ENCODE assay signal across 22 cellular contexts in the genomic region with DNA sequence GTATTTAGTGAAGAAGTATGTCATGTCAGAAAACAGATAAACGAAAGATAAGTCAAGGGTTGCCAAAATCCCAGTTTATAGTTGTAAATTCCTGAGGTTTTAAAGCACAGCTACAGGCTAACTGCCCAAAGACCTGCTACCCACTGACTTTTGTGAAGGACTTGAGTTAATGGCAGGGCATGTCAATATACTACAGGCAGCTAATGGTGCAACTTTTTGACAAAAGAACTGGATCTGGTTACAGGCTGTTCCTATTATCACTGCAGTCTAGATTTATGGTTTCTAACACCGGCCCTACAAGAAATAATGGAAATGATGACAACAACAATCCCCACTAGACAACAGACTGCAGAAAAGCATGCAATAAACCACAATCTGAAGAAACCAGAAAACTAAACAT. TPM values are rescaled to one million over a fixed set of nuclear protein-coding genes. Genes with fewer than 3 reads are reported as not detected.
DNase-seq lines count a peak whose midpoint lies in the region; ATAC-seq, FAIRE-seq and TF ChIP-seq lines count a peak whose summit lies in the region.
"Had no signal": no experiment of that assay in that cellular context is flagged by ENCODE, and none has a peak within 500 bp of the region (broad histone marks: within the 10 kb centered on the region; RNA-seq: fewer than 3 reads in every experiment).

No MANE protein-coding gene starts in this region.

- no peaks in the 10 kb centered on the region for H3K36me3 Mint-ChIP-seq in activated naive CD8-positive, alpha-beta T cell treated with anti-CD3 and anti-CD28 coated beads, Interleukin-2, amount 50 U/mL, for 24 hours (ENCODE audit: low read depth)
- H3K36me3 Mint-ChIP-seq: CD8-positive, alpha-beta T cell; immature natural killer cell had no signal

- CTCF ChIA-PET in A549 (lab: Yijun Ruan, JAX), result no interaction called here

- no peak for ATAC-seq in A549
- ATAC-seq in activated naive CD8-positive, alpha-beta T cell treated with anti-CD3 and anti-CD28 coated beads, Interleukin-2, amount 50 U/mL, for 24 hours, result no peak
- ATAC-seq: CD8-positive, alpha-beta T cell; esophagus mucosa had no signal

- H3K4me1 ChIP-seq in A549 (peaks cover 42% of the 10 kb centered on the region), HAP-1 (peaks cover 17% of the 10 kb centered on the region), thyroid gland (no peaks in the 10 kb centered on the region)
- H3K4me1 ChIP-seq: right atrium auricular region, upper lobe of left lung had no signal

- H3K9me3 ChIP-seq in A549 (no peaks in the 10 kb centered on the region), HAP-1 (no peaks in the 10 kb centered on the region), thyroid gland (no peaks in the 10 kb centered on the region)
- H3K9me3 ChIP-seq: right atrium auricular region, upper lobe of left lung had no signal

- WGBS in A549 (ENCODE audit: missing lambda C conversion rate), result 59% methylated on average over 2 of the region's 2 CpGs
- 87% methylated on average over 2 of the region's 2 CpGs for WGBS in thyroid gland, 2 donors

- H3K9me3 Mint-ChIP-seq in activated naive CD8-positive, alpha-beta T cell treated with anti-CD3 and anti-CD28 coated beads, Interleukin-2, amount 50 U/mL, for 24 hours, result no peaks in the 10 kb centered on the region
- H3K9me3 Mint-ChIP-seq: CD8-positive, alpha-beta T cell had no signal

- H3K36me3 ChIP-seq in HAP-1 (replicated peaks) (no peaks in the 10 kb centered on the region), thyroid gland (no peaks in the 10 kb centered on the region)
- H3K36me3 ChIP-seq: right atrium auricular region, upper lobe of left lung had no signal

- no peak for DNase-seq in A549 (ENCODE audit: low read depth in 1 of 2, low spot score in 1 of 2)
- peak; percentile 59 to 86 for DNase-seq in HAP-1 (ENCODE audit: low spot score in 2 of 2)
- DNase-seq in NCI-H1930 (lab: John Stamatoyannopoulos, UW), result peak; percentile 48 to 55
- peak; percentile 8 for DNase-seq in astrocyte of the hippocampus (ENCODE audit: low read depth, low spot score)
- no peak for DNase-seq in thyroid gland
- DNase-seq in NCI-H1092 treated with DMSO at 0.1 percent for 48 hours (lab: John Stamatoyannopoulos, UW), result no peak
- no peak for DNase-seq in activated CD8-positive, alpha-beta memory T cell treated with anti-CD3 and anti-CD28 coated beads, Interleukin-2, amount 50 U/mL, for 4 hours
- no peak for DNase-seq in activated naive CD8-positive, alpha-beta T cell treated with anti-CD3 and anti-CD28 coated beads, Interleukin-2, amount 50 U/mL, for 24 hours
- DNase-seq: activated CD4-positive, alpha-beta T cell treated with anti-CD3 and anti-CD28 coated beads for 48 hours; activated effector memory CD4-positive, alpha-beta T cell treated with Interleukin-2 at 50 U/mL for 16 hours; amniotic stem cell; CD8-positive, alpha-beta T cell; central memory CD4-positive, alpha-beta T cell; HCEC 1CT; immature natural killer cell; NCI-H2029; stimulated activated naive CD4-positive, alpha-beta T cell; SW 1271; upper lobe of left lung had no signal

- no peak for TF ChIP-seq EP300 in A549 (IDR thresholded peaks at IDR 0.05)

- H3K4me3 ChIP-seq in A549, result no peak overlapping the region
- H3K4me3 ChIP-seq in HAP-1, result no peak overlapping the region
- H3K4me3 ChIP-seq in thyroid gland (replicated peaks in 1 of 3), result no peak overlapping the region
- H3K4me3 ChIP-seq: right atrium auricular region, upper lobe of left lung had no signal

- intact Hi-C loops in thyroid gland (cut with DNase I), result no loop called here

- no peak overlapping the region for H3K4me3 Mint-ChIP-seq in activated naive CD8-positive, alpha-beta T cell treated with anti-CD3 and anti-CD28 coated beads, Interleukin-2, amount 50 U/mL, for 24 hours
- H3K4me3 Mint-ChIP-seq: CD8-positive, alpha-beta T cell; immature natural killer cell had no signal

- no peak overlapping the region for H3K27ac ChIP-seq in A549
- no peak overlapping the region for H3K27ac ChIP-seq in thyroid gland
- H3K27ac ChIP-seq: right atrium auricular region, upper lobe of left lung had no signal

- no peak for TF ChIP-seq RAD21 in A549 (conservative IDR thresholded peaks at IDR 0.05 in 1 of 2, IDR thresholded peaks at IDR 0.05 in 1 of 2)

- no peak for TF ChIP-seq CTCF in A549 (IDR thresholded peaks at IDR 0.05)
- no peak for TF ChIP-seq CTCF in thyroid gland (IDR thresholded peaks at IDR 0.05)

- TF ChIP-seq POLR2A in A549 (IDR thresholded peaks at IDR 0.05; ENCODE audit: low read length) (no peak), thyroid gland (IDR thresholded peaks at IDR 0.05) (no peak)

- POLR2A ChIA-PET in A549 (lab: Yijun Ruan, JAX), result no interaction called here

- peaks cover 2% of the 10 kb centered on the region for H3K4me1 Mint-ChIP-seq in activated naive CD8-positive, alpha-beta T cell treated with anti-CD3 and anti-CD28 coated beads, Interleukin-2, amount 50 U/mL, for 24 hours
- H3K4me1 Mint-ChIP-seq: immature natural killer cell had no signal

- no peaks in the 10 kb centered on the region for H3K27me3 ChIP-seq in HAP-1 (ENCODE audit: low read depth)
- no peaks in the 10 kb centered on the region for H3K27me3 ChIP-seq in thyroid gland
- H3K27me3 ChIP-seq: right atrium auricular region, upper lobe of left lung had no signal

- in situ Hi-C loops in HAP-1 (cut with MboI; ENCODE audit: low sequenced_read_pairs), result no loop called here

- peak overlapping the region; percentile 36; the same call in 2 of the 3 replicates for H3K4me2 ChIP-seq in A549

- H3K27ac Mint-ChIP-seq in activated naive CD8-positive, alpha-beta T cell treated with anti-CD3 and anti-CD28 coated beads, Interleukin-2, amount 50 U/mL, for 24 hours, result no peak overlapping the region
- H3K27ac Mint-ChIP-seq: CD8-positive, alpha-beta T cell; immature natural killer cell had no signal

- FAIRE-seq in A549 (lab: Jason Lieb, UNC), result peak; percentile 86
- FAIRE-seq: TTC549 had no signal

- peaks cover 2% of the 10 kb centered on the region for H3K27me3 Mint-ChIP-seq in activated naive CD8-positive, alpha-beta T cell treated with anti-CD3 and anti-CD28 coated beads, Interleukin-2, amount 50 U/mL, for 24 hours

TF ChIP-seq in A549, 52 proteins besides CTCF, POLR2A, EP300 and RAD21 (continues in another document):
- TF ChIP-seq SREBF2 (IDR thresholded peaks at IDR 0.05), result no peak
- TF ChIP-seq, protein P1, sequence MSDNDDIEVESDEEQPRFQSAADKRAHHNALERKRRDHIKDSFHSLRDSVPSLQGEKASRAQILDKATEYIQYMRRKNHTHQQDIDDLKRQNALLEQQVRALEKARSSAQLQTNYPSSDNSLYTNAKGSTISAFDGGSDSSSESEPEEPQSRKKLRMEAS (IDR thresholded peaks at IDR 0.05), result no peak
- TF ChIP-seq POLR2AphosphoS2 (conservative IDR thresholded peaks at IDR 0.05; ENCODE audit: low read length), result no peak
- no peak for TF ChIP-seq HOXA7 (CRISPR knock-in tag; IDR thresholded peaks at IDR 0.05)
- TF ChIP-seq, protein P2, sequence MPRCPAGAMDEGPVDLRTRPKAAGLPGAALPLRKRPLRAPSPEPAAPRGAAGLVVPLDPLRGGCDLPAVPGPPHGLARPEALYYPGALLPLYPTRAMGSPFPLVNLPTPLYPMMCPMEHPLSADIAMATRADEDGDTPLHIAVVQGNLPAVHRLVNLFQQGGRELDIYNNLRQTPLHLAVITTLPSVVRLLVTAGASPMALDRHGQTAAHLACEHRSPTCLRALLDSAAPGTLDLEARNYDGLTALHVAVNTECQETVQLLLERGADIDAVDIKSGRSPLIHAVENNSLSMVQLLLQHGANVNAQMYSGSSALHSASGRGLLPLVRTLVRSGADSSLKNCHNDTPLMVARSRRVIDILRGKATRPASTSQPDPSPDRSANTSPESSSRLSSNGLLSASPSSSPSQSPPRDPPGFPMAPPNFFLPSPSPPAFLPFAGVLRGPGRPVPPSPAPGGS (IDR thresholded peaks at IDR 0.05), result no peak
- TF ChIP-seq TFCP2L1 (CRISPR knock-in tag; IDR thresholded peaks at IDR 0.05), result no peak
- no peak for TF ChIP-seq BHLHE40 (IDR thresholded peaks at IDR 0.05; ENCODE audit: low read depth, low read length)
- no peak for TF ChIP-seq JUNB (IDR thresholded peaks at IDR 0.05)
- TF ChIP-seq TP53 (CRISPR knock-in tag; IDR thresholded peaks at IDR 0.05), result no peak
- TF ChIP-seq MYC (IDR thresholded peaks at IDR 0.05; ENCODE audit: borderline replicate concordance, low read length), result no peak
- no peak for TF ChIP-seq JUN (IDR thresholded peaks at IDR 0.05)
- TF ChIP-seq, protein P3, sequence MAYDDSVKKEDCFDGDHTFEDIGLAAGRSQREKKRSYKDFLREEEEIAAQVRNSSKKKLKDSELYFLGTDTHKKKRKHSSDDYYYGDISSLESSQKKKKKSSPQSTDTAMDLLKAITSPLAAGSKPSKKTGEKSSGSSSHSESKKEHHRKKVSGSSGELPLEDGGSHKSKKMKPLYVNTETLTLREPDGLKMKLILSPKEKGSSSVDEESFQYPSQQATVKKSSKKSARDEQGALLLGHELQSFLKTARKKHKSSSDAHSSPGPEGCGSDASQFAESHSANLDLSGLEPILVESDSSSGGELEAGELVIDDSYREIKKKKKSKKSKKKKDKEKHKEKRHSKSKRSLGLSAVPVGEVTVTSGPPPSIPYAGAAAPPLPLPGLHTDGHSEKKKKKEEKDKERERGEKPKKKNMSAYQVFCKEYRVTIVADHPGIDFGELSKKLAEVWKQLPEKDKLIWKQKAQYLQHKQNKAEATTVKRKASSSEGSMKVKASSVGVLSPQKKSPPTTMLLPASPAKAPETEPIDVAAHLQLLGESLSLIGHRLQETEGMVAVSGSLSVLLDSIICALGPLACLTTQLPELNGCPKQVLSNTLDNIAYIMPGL (CRISPR knock-in tag; IDR thresholded peaks at IDR 0.05; ENCODE audit: borderline replicate concordance), result no peak
- no peak for TF ChIP-seq CBX2 (IDR thresholded peaks at IDR 0.05; ENCODE audit: borderline replicate concordance, low read depth)
- TF ChIP-seq, protein P4, sequence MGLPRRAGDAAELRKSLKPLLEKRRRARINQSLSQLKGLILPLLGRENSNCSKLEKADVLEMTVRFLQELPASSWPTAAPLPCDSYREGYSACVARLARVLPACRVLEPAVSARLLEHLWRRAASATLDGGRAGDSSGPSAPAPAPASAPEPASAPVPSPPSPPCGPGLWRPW (IDR thresholded peaks at IDR 0.05), result no peak

RNA-seq across cellular contexts. Expression of a gene that starts 6.4 kb away (rescaled TPM):
- 11.1 and 13.9 TPM in 2 replicates for polyA plus RNA-seq in A549 (2011; rRNA removed)
- polyA plus RNA-seq in A549 (2012; cell fraction: cytosol; rRNA removed), result 6.1 and 7.4 TPM in 2 replicates
- 8.4 and 16.3 TPM in 2 replicates for polyA plus RNA-seq in A549 (2012; cell fraction: nucleus; rRNA removed)
- 8.0 to 8.6 TPM (median 8.0 TPM) in 3 replicates for polyA plus RNA-seq in A549 (2017; fragmentation: RNase III; extraction: RNeasy Plus Mini Kit Qiagen cat#74134 plus additional on column Dnase treatment)
- polyA minus RNA-seq in A549 (2011; rRNA and poly(A)+ RNA removed), result 5.6 and 6.7 TPM in 2 replicates
- 1 to 10 TPM; 2.1 to 3.8 (median 3.0) TPM for total RNA-seq in thyroid gland

Comparison
In these comparisons a context has a peak if more than half of its experiments do, and no peak if none do; other contexts are left out.
1. DNase-seq: peak in HAP-1 (2 of 2), NCI-H1930 (2 of 2) and astrocyte of the hippocampus (single experiment); none in A549 (0 of 2), thyroid gland (0 of 2), NCI-H1092 treated with DMSO at 0.1 percent for 48 hours (single experiment), activated CD8-positive, alpha-beta memory T cell treated with anti-CD3 and anti-CD28 coated beads, Interleukin-2, amount 50 U/mL, for 4 hours (single experiment) and activated naive CD8-positive, alpha-beta T cell treated with anti-CD3 and anti-CD28 coated beads, Interleukin-2, amount 50 U/mL, for 24 hours (single experiment).